Comparison of ENCODE assay signal across 26 cellular contexts in genomic region chr2:28617502-28618184, GRCh38.
A peak's percentile ranks its signal among the peaks of the same experiment; 100 is the strongest.
DNase-seq lines count a peak whose midpoint lies in the region; ATAC-seq, FAIRE-seq and TF ChIP-seq lines count a peak whose summit lies in the region.
"Had no signal": no experiment of that assay in that cellular context is flagged by ENCODE, and none has a peak within 500 bp of the region (broad histone marks: within the 10 kb centered on the region; RNA-seq: fewer than 3 reads in every experiment).

No MANE protein-coding gene starts in this region.

- no peak overlapping the region for H2BK5ac ChIP-seq in IMR-90 (ENCODE audit: low read depth, low read length, poor library complexity, severe bottlenecking)

- dilution Hi-C loops in IMR-90 (cut with HindIII; ENCODE audit: low sequenced_read_pairs, unreplicated experiment) = no loop called here

- no peak overlapping the region for H3K56ac ChIP-seq in IMR-90 (ENCODE audit: extremely low read depth, insufficient read depth, low read length)

- peak overlapping the region; percentile 3; the same call in 1 of the 2 replicates for H2BK20ac ChIP-seq in IMR-90 (ENCODE audit: low read depth, low read length)

- H3K9me1 ChIP-seq in IMR-90 (ENCODE audit: insufficient read depth, low read length) = peaks cover 9% of the 10 kb centered on the region

- no peak overlapping the region for H3K18ac ChIP-seq in IMR-90 (ENCODE audit: low read depth, low read length)

- H3K4me3 ChIP-seq in IMR-90 (ENCODE audit: insufficient read depth, low read depth, low read length) (no peak overlapping the region), kidney (ENCODE audit: low read length in 2 of 2) (no peak overlapping the region), GM23248 (no peak overlapping the region)
- H3K4me3 ChIP-seq: BLaER1 treated with 17β-estradiol and CSF1 and Interleukin-3, amounts not matched to agents 10 nM and 100 nM; psoas muscle; tibial nerve had no signal

- H3K27me3 Mint-ChIP-seq in T-helper 1 cell treated with Interleukin-12 subunit alpha and Interleukin-12 subunit beta and Interleukin-4 antibody, amounts not matched to agents 30 μg/mL and 1 μg/mL, for 36 hours (ENCODE audit: low read depth) = no peaks in the 10 kb centered on the region

- BruUV-seq in IMR-90 (replicated peaks; lab: Mats Ljungman, UMichigan) = no TSS peak

- no peaks in the 10 kb centered on the region for H3K36me3 ChIP-seq in IMR-90 (ENCODE audit: control insufficient read depth, insufficient read depth, low read length)
- H3K36me3 ChIP-seq in kidney (ENCODE audit: control insufficient read depth in 1 of 2, insufficient read depth in 2 of 2, low read length in 2 of 2) = no peaks in the 10 kb centered on the region
- no peaks in the 10 kb centered on the region for H3K36me3 ChIP-seq in GM23248 (ENCODE audit: low read depth)
- H3K36me3 ChIP-seq: tibial nerve had no signal

- no peak overlapping the region for H4K8ac ChIP-seq in IMR-90 (ENCODE audit: low read depth in 2 of 2, low read length in 2 of 2)

- no peak overlapping the region for H3K23ac ChIP-seq in IMR-90 (ENCODE audit: low read depth, low read length)

- H3K9ac ChIP-seq in IMR-90 (ENCODE audit: low read depth, low read length) (no peak overlapping the region), kidney (ENCODE audit: low read length in 2 of 2) (no peak overlapping the region), GM23248 (no peak overlapping the region)
- H3K9ac ChIP-seq: BLaER1 treated with 17β-estradiol and CSF1 and Interleukin-3, amounts not matched to agents 10 nM and 100 nM had no signal

- no peak overlapping the region for H2AK9ac ChIP-seq in IMR-90 (replicated peaks; ENCODE audit: low read depth, low read length, poor library complexity)

- peak overlapping the region; percentile 14; the same call in 1 of the 2 replicates for H2BK120ac ChIP-seq in IMR-90 (ENCODE audit: low read depth, low read length)

- in situ Hi-C loops in IMR-90 (cut with MboI; ENCODE audit: low sequenced_read_pairs) = no loop called here
- in situ Hi-C loops in GM23248 (cut with MboI) = no loop called here

- intact Hi-C loops in IMR-90 (cut with micrococcal nuclease) (no loop called here), kidney (cut with DNase I) (no loop called here)

- WGBS in IMR-90 (ENCODE audit: extremely low coverage in 2 of 2, insufficient read length in 1 of 2), 2 experiments = 67% methylated on average over 1 of the region's 3 CpGs; no CpG with 5 or more reads in 1 of the 2 experiments
- WGBS in GM23248 (ENCODE audit: low coverage in 1 of 2, low lambda C conversion rate in 2 of 2, missing lambda C conversion rate in 2 of 2), 2 experiments = 78 to 85% methylated on average over 3 of the region's 3 CpGs

- no peak for TF ChIP-seq POLR2A in IMR-90 (IDR thresholded peaks at IDR 0.05; ENCODE audit: low read depth, low read length)

- H3K36me3 Mint-ChIP-seq in T-helper 1 cell treated with Interleukin-12 subunit alpha and Interleukin-12 subunit beta and Interleukin-4 antibody, amounts not matched to agents 30 μg/mL and 1 μg/mL, for 36 hours (ENCODE audit: low read depth) = peaks cover 2% of the 10 kb centered on the region
- H3K36me3 Mint-ChIP-seq: stimulated activated effector memory CD8-positive, alpha-beta T cell treated with anti-CD3 and anti-CD28 coated beads, Interleukin-12 subunit alpha, Interleukin-12 subunit beta, amount 100 ng/mL, for 72 hours had no signal

- H3K4me1 Mint-ChIP-seq in T-helper 1 cell treated with Interleukin-12 subunit alpha and Interleukin-12 subunit beta and Interleukin-4 antibody, amounts not matched to agents 30 μg/mL and 1 μg/mL, for 36 hours (ENCODE audit: low read depth) = peaks cover 48% of the 10 kb centered on the region

- H4K20me1 ChIP-seq in IMR-90 (ENCODE audit: insufficient read depth, low read length) = no peaks in the 10 kb centered on the region
- no peaks in the 10 kb centered on the region for H4K20me1 ChIP-seq in GM23248 (ENCODE audit: insufficient read depth)
- H4K20me1 ChIP-seq: BLaER1 treated with 17β-estradiol and CSF1 and Interleukin-3, amounts not matched to agents 10 nM and 100 nM had no signal

- TF ChIP-seq RAD21 in IMR-90 (IDR thresholded peaks at IDR 0.05; ENCODE audit: low read length) = no peak

- no peak for FAIRE-seq in kidney (lab: Jason Lieb, UNC)
- FAIRE-seq: GM18507 had no signal

- H4K91ac ChIP-seq in IMR-90 (ENCODE audit: insufficient read depth, low read depth, low read length) = no peak overlapping the region

- H3K27ac Mint-ChIP-seq in T-helper 1 cell treated with Interleukin-12 subunit alpha and Interleukin-12 subunit beta and Interleukin-4 antibody, amounts not matched to agents 30 μg/mL and 1 μg/mL, for 36 hours = peak overlapping the region; percentile 68

- H3K27ac ChIP-seq in IMR-90 (ENCODE audit: insufficient read depth, low read length) (no peak overlapping the region), kidney (ENCODE audit: low read depth in 2 of 2, low read length in 2 of 2) (no peak overlapping the region), GM23248 (no peak overlapping the region)
- H3K27ac ChIP-seq: BLaER1 treated with 17β-estradiol and CSF1 and Interleukin-3, amounts not matched to agents 10 nM and 100 nM; HL-60; psoas muscle; tibial nerve had no signal

- 0 out of 2 replicates have a peak, but pooled peaks cover 6% of the 10 kb centered on the region for H3F3A ChIP-seq in GM23248 (ENCODE audit: insufficient read depth)

- H2AK5ac ChIP-seq in IMR-90 (ENCODE audit: low read depth, low read length) = peak overlapping the region; percentile 35; the same call in 1 of the 2 replicates

- no peak for TF ChIP-seq CTCF in IMR-90 (conservative IDR thresholded peaks at IDR 0.05; ENCODE audit: low read depth, low read length)
- TF ChIP-seq CTCF in kidney (IDR thresholded peaks at IDR 0.05; ENCODE audit: borderline replicate concordance, extremely low read depth, insufficient read depth) = no peak

- H2AFZ ChIP-seq in IMR-90 (replicated peaks; ENCODE audit: low read length, poor library complexity) = peak overlapping the region; percentile 8
- no peak overlapping the region for H2AFZ ChIP-seq in GM23248

- H3K4me3 Mint-ChIP-seq in T-helper 1 cell treated with Interleukin-12 subunit alpha and Interleukin-12 subunit beta and Interleukin-4 antibody, amounts not matched to agents 30 μg/mL and 1 μg/mL, for 36 hours = no peak overlapping the region
- H3K4me3 Mint-ChIP-seq: neural crest cell; stimulated activated effector memory CD8-positive, alpha-beta T cell treated with anti-CD3 and anti-CD28 coated beads, Interleukin-12 subunit alpha, Interleukin-12 subunit beta, amount 100 ng/mL, for 72 hours had no signal

- H4K5ac ChIP-seq in IMR-90 (ENCODE audit: low read depth, low read length) = no peak overlapping the region

- DNase-seq in T-helper 1 cell = no peak
- DNase-seq in IMR-90 = no peak
- DNase-seq in amniotic epithelial cell (ENCODE audit: low read depth) = peak; percentile 62
- DNase-seq in kidney = peak; percentile 15
- no peak for DNase-seq in GM23248
- DNase-seq in AG20443 (ENCODE audit: low spot score) = no peak
- no peak for DNase-seq in DMS53 treated with DMSO at 0.1 percent for 48 hours (lab: John Stamatoyannopoulos, UW; ENCODE audit: unreplicated experiment)
- DNase-seq: 8988T; activated CD4-positive, CD25-positive, alpha-beta regulatory T cell; activated naive CD4-positive, alpha-beta T cell treated with Interleukin-2 at 50 U/mL for 16 hours; GOT3; hypothalamus; KBM-7; kidney glomerular epithelial cell; NCI-H1092; NCI-H2107; NCI-H774; stimulated activated CD4-positive, alpha-beta T cell treated with anti-CD3 and anti-CD28 coated beads, Interleukin-12 subunit alpha, Interleukin-12 subunit beta, amount 100 ng/mL, for 4 hours had no signal

- ATAC-seq in IMR-90 (ENCODE audit: low read depth) = no peak
- ATAC-seq: psoas muscle; stimulated activated effector memory CD8-positive, alpha-beta T cell treated with anti-CD3 and anti-CD28 coated beads, Interleukin-12 subunit alpha, Interleukin-12 subunit beta, amount 100 ng/mL, for 72 hours had no signal

- H3K79me1 ChIP-seq in IMR-90 (ENCODE audit: low read depth in 1 of 2, low read length in 2 of 2) = peaks cover 0 to 6% of the 10 kb centered on the region in 2 experiments; a peak in 1 of 4 replicates

- CTCF ChIA-PET in IMR-90 (lab: Yijun Ruan, JAX) = no interaction called here

- H3K27me3 ChIP-seq in IMR-90 (ENCODE audit: control insufficient read depth, insufficient read depth, low read length) (no peaks in the 10 kb centered on the region), GM23248 (replicated peaks; ENCODE audit: insufficient read depth) (no peaks in the 10 kb centered on the region)
- H3K27me3 ChIP-seq: BLaER1 treated with 17β-estradiol and CSF1 and Interleukin-3, amounts not matched to agents 10 nM and 100 nM; tibial nerve had no signal

- POLR2A ChIA-PET in IMR-90 (lab: Charles Lee; ENCODE audit: unreplicated experiment) = no interaction called here

- no peak overlapping the region; the same call in 1 of the 2 replicates for H3K14ac ChIP-seq in IMR-90 (replicated peaks; ENCODE audit: low read depth, low read length)

- no peak overlapping the region for H2BK15ac ChIP-seq in IMR-90 (ENCODE audit: low read depth, low read length)

- H3K4me2 ChIP-seq in IMR-90 (ENCODE audit: low read depth, low read length) (no peak overlapping the region), GM23248 (ENCODE audit: unreplicated experiment) (no peak overlapping the region)

- H3K79me2 ChIP-seq in GM23248 (ENCODE audit: insufficient read depth) = no peaks in the 10 kb centered on the region

- peaks cover 19% of the 10 kb centered on the region for H3K4me1 ChIP-seq in IMR-90 (ENCODE audit: control insufficient read depth, insufficient read depth, low read length)
- peaks cover 11 to 17% of the 10 kb centered on the region in 2 donors for H3K4me1 ChIP-seq in kidney (ENCODE audit: control insufficient read depth in 1 of 2, insufficient read depth in 1 of 2, low read depth in 1 of 2, low read length in 2 of 2)
- peaks cover 10% of the 10 kb centered on the region for H3K4me1 ChIP-seq in GM23248 (ENCODE audit: insufficient read depth)

- H3K9me3 ChIP-seq in IMR-90 (ENCODE audit: control insufficient read depth, insufficient read depth, low read length) (no peaks in the 10 kb centered on the region), kidney (ENCODE audit: control insufficient read depth in 1 of 2, low read length in 2 of 2) (no peaks in the 10 kb centered on the region), GM23248 (ENCODE audit: low read depth) (no peaks in the 10 kb centered on the region)
- H3K9me3 ChIP-seq: BLaER1 treated with 17β-estradiol and CSF1 and Interleukin-3, amounts not matched to agents 10 nM and 100 nM; psoas muscle; tibial nerve had no signal

- H3K9me2 ChIP-seq in GM23248 (ENCODE audit: insufficient read depth) = no peaks in the 10 kb centered on the region

- no peaks in the 10 kb centered on the region for H3K9me3 Mint-ChIP-seq in T-helper 1 cell treated with Interleukin-12 subunit alpha and Interleukin-12 subunit beta and Interleukin-4 antibody, amounts not matched to agents 30 μg/mL and 1 μg/mL, for 36 hours
- H3K9me3 Mint-ChIP-seq: neural crest cell; stimulated activated effector memory CD8-positive, alpha-beta T cell treated with anti-CD3 and anti-CD28 coated beads, Interleukin-12 subunit alpha, Interleukin-12 subunit beta, amount 100 ng/mL, for 72 hours had no signal

- no peak overlapping the region for H3K4ac ChIP-seq in IMR-90 (ENCODE audit: low read depth, low read length)

Comparison
In these comparisons a context has a peak if more than half of its experiments do, and no peak if none do; other contexts are left out.
1. DNase-seq: peak in amniotic epithelial cell (single experiment) and kidney (single experiment); none in T-helper 1 cell (0 of 5), IMR-90 (single experiment), GM23248 (single experiment), AG20443 (single experiment) and DMS53 treated with DMSO at 0.1 percent for 48 hours (single experiment).